8 cellular contexts compared by ENCODE assay signal in genomic region chr19:18700501-18701249, GRCh38. TPM values are rescaled to one million over a fixed set of nuclear protein-coding genes. Genes with fewer than 3 reads are reported as not detected.
DNase-seq lines count a peak whose midpoint lies in the region; ATAC-seq and TF ChIP-seq lines count a peak whose summit lies in the region.

No MANE protein-coding gene starts in this region.

- peaks cover 32% of the 10 kb centered on the region for H3K4me1 ChIP-seq in effector memory CD4-positive, alpha-beta T cell (ENCODE audit: control insufficient read depth, insufficient read depth, low read length, poor library complexity, severe bottlenecking)
- H3K4me1 ChIP-seq in PC-9 (replicated peaks; ENCODE audit: insufficient read depth), result peaks cover 12% of the 10 kb centered on the region; the same call in 1 of the 2 replicates

- no peaks in the 10 kb centered on the region for H3K9me2 ChIP-seq in PC-9 (ENCODE audit: insufficient read depth)

- peaks cover 48% of the 10 kb centered on the region for H4K20me1 ChIP-seq in PC-9 (ENCODE audit: insufficient read depth)

- peak overlapping the region; percentile 70 for H3K4me3 ChIP-seq in effector memory CD4-positive, alpha-beta T cell (ENCODE audit: insufficient read depth, low read depth, low read length, poor library complexity, severe bottlenecking)
- no peak overlapping the region for H3K4me3 ChIP-seq in PC-9

- H3K27ac ChIP-seq in effector memory CD4-positive, alpha-beta T cell (ENCODE audit: insufficient read depth, low read length, poor library complexity, severe bottlenecking), result peak overlapping the region; percentile 66
- H3K27ac ChIP-seq in PC-9, result no peak overlapping the region

- no peak overlapping the region for H3K4me2 ChIP-seq in PC-9

- H3K79me2 ChIP-seq in PC-9 (ENCODE audit: low read depth), result peaks cover 13% of the 10 kb centered on the region; the same call in 1 of the 2 replicates

- H3K9me3 ChIP-seq in effector memory CD4-positive, alpha-beta T cell (ENCODE audit: control insufficient read depth, low read length), result no peaks in the 10 kb centered on the region
- no peaks in the 10 kb centered on the region for H3K9me3 ChIP-seq in PC-9 (ENCODE audit: insufficient read depth, low read depth)

- intact Hi-C loops in PC-9 (cut with micrococcal nuclease; ENCODE audit: unreplicated experiment), result no loop called here

- H2AFZ ChIP-seq in PC-9, result no peak overlapping the region

- H3K27me3 ChIP-seq in effector memory CD4-positive, alpha-beta T cell (replicated peaks; ENCODE audit: control insufficient read depth, insufficient read depth, low read length, poor library complexity, severe bottlenecking), result no peaks in the 10 kb centered on the region
- H3K27me3 ChIP-seq in PC-9 (ENCODE audit: insufficient read depth, low read depth), result no peaks in the 10 kb centered on the region

- CTCF ChIA-PET in PC-9 (lab: Charles Lee), result no interaction called here

- peaks cover 8% of the 10 kb centered on the region; the same call in 1 of the 2 replicates for H3F3A ChIP-seq in PC-9 (ENCODE audit: insufficient read depth, low read depth)

- ATAC-seq in HG02642 (IDR thresholded peaks at IDR 0.05; ENCODE audit: poor library complexity, unreplicated experiment), result peak; percentile 74

- DNase-seq in GM04504 (ENCODE audit: low read depth) (peak; percentile 40), NCI-H2227 (lab: John Stamatoyannopoulos, UW; ENCODE audit: unreplicated experiment) (peak; percentile 89), midbrain (lab: John Stamatoyannopoulos, UW) (peak; percentile 51), PC-9 (no peak)
- DNase-seq in activated CD8-positive, alpha-beta memory T cell treated with anti-CD3 and anti-CD28 coated beads for 24 hours, result peak; percentile 85
- peak; percentile 35 to 54 (median 52) for DNase-seq in effector memory CD4-positive, alpha-beta T cell
- DNase-seq in stimulated activated CD8-positive, alpha-beta memory T cell treated with anti-CD3 and anti-CD28 coated beads, Interleukin-2, amount 100 ng/mL, for 1 hour (ENCODE audit: low read depth in 2 of 2), result peak; percentile 31 to 44

- no TSS peak for BruUV-seq in PC-9 (replicated peaks; lab: Mats Ljungman, UMichigan)

- no peaks in the 10 kb centered on the region for H3K36me3 ChIP-seq in effector memory CD4-positive, alpha-beta T cell (ENCODE audit: control insufficient read depth, insufficient read depth, low read length)
- H3K36me3 ChIP-seq in PC-9 (ENCODE audit: low read depth), result no peaks in the 10 kb centered on the region

- no peak for TF ChIP-seq CTCF in PC-9 (conservative IDR thresholded peaks at IDR 0.05)

- POLR2A ChIA-PET in PC-9 (lab: Charles Lee; ENCODE audit: unreplicated experiment), result no interaction called here

RNA-seq across cellular contexts. Expression of gene CRTC1, which starts 17.2 kb away (rescaled TPM):
- total RNA-seq in PC-9 (2021), result 13.3 and 16.6 TPM in 2 replicates

Comparison
In these comparisons a context has a peak if more than half of its experiments do, and no peak if none do; other contexts are left out.
1. DNase-seq: peak in GM04504 (single experiment), NCI-H2227 (single experiment), activated CD8-positive, alpha-beta memory T cell treated with anti-CD3 and anti-CD28 coated beads for 24 hours (single experiment), effector memory CD4-positive, alpha-beta T cell (3 of 3), midbrain (single experiment) and stimulated activated CD8-positive, alpha-beta memory T cell treated with anti-CD3 and anti-CD28 coated beads, Interleukin-2, amount 100 ng/mL, for 1 hour (2 of 2); none in PC-9 (0 of 2).